Comparison of ENCODE assay signal across 1 cellular context in the genomic region with DNA sequence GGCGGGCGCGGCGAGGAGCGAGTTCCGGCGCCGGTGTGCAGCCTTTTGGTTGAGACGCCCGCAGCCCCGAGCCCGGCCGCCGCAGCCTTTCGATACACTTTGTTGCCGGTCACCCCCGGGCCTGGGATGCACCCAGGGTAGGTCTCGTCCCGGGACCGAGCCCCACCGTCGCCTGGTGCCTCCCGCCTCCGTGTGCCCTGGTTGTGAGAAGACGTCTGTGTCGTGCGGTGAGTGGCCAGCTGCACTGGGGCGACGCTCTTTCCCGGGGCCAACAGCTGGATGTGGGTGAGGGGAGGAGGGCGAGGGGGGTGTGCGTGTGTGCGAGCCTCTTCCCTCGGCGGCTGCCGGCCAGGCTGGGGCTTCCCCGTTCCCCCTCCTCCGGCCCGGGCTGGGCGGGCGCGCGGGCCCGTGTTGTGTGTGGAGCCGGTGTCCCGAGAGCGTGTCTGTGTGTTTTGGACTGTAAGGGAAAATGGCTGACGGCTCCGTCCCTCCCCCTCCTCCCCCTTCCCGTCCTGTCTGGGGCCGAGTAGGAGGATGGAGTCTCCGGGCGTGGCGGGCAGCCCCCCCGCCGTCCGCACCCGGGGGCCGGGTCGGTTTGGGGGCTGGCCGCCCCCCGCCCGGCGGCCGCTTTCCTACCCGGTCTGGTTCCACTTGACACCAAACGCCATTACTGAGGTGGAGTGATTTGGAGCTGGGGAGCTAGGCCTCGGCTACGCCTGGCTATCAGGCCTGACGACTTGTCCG.
TF ChIP-seq lines count a peak whose summit lies in the region.

No MANE protein-coding gene starts in this region.

TF ChIP-seq in GM12878, 131 proteins besides CTCF, POLR2A, EP300 and RAD21 (continued from another document and continues in another):
- TF ChIP-seq TAF1 (IDR thresholded peaks at IDR 0.05; ENCODE audit: borderline replicate concordance, low read depth, low read length) (peak; percentile 57), BACH1 (IDR thresholded peaks at IDR 0.05; ENCODE audit: borderline replicate concordance) (0 out of 2 replicates have a peak, but pooled peaks have one; percentile 67), NFXL1 (IDR thresholded peaks at IDR 0.05; ENCODE audit: borderline replicate concordance) (no peak), SMC3 (IDR thresholded peaks at IDR 0.05; ENCODE audit: borderline replicate concordance, low read length) (no peak), EZH2 (IDR thresholded peaks at IDR 0.05; ENCODE audit: borderline replicate concordance, control insufficient read depth, low read depth, low read length) (no peak), DPF2 (IDR thresholded peaks at IDR 0.05) (peak; percentile 35; the same call in 1 of the 2 replicates), ASH2L (IDR thresholded peaks at IDR 0.05; ENCODE audit: borderline replicate concordance, low read depth) (0 out of 2 replicates have a peak, but pooled peaks have one; percentile 13), CREB1 (IDR thresholded peaks at IDR 0.05; ENCODE audit: low read depth) (0 out of 2 replicates have a peak, but pooled peaks have one; percentile 3), TCF3 (IDR thresholded peaks at IDR 0.05; ENCODE audit: borderline replicate concordance, insufficient read depth, low read depth, low read length) (peak; percentile 91), WRNIP1 (IDR thresholded peaks at IDR 0.05; ENCODE audit: borderline replicate concordance, low read depth, low read length) (no peak), HDAC2 (IDR thresholded peaks at IDR 0.05) (no peak), GABPA (IDR thresholded peaks at IDR 0.05; ENCODE audit: low read depth) (no peak), NR2C2 (IDR thresholded peaks at IDR 0.05; ENCODE audit: borderline replicate concordance, control insufficient read depth, insufficient read length, low read depth) (no peak), SREBF1 (IDR thresholded peaks at IDR 0.05; ENCODE audit: low read length) (no peak), TCF12 (IDR thresholded peaks at IDR 0.05; ENCODE audit: low read depth, low read length) (peak; percentile 89), ZBED1 (IDR thresholded peaks at IDR 0.05; ENCODE audit: borderline replicate concordance) (no peak), POLR2AphosphoS5 (IDR thresholded peaks at IDR 0.05; ENCODE audit: low read length) (peak; percentile 63), LARP7 (IDR thresholded peaks at IDR 0.05) (peak; percentile 44), MYC (IDR thresholded peaks at IDR 0.05; ENCODE audit: insufficient read depth, insufficient read length, insufficient replicate concordance, low read length, severe bottlenecking) (no peak), RCOR1 (conservative IDR thresholded peaks at IDR 0.05; ENCODE audit: low read depth, low read length) (no peak), NBN (IDR thresholded peaks at IDR 0.05) (0 out of 2 replicates have a peak, but pooled peaks have one; percentile 16), CREM (IDR thresholded peaks at IDR 0.05; ENCODE audit: low read depth) (0 out of 2 replicates have a peak, but pooled peaks have one; percentile 4), BHLHE40 (IDR thresholded peaks at IDR 0.05; ENCODE audit: borderline replicate concordance in 1 of 2, low read depth in 2 of 2, low read length in 1 of 2) (0 out of 4 replicates have a peak, but pooled peaks of 1 of the 2 experiments have one; percentile 33), ZNF24 (IDR thresholded peaks at IDR 0.05) (no peak), GATAD2B (conservative IDR thresholded peaks at IDR 0.05; ENCODE audit: low read depth) (0 out of 2 replicates have a peak, but pooled peaks have one; percentile 34), CBFB (IDR thresholded peaks at IDR 0.05; ENCODE audit: low read depth) (no peak), NR2C1 (IDR thresholded peaks at IDR 0.05) (no peak), RUNX3 (IDR thresholded peaks at IDR 0.05; ENCODE audit: low read length) (peak; percentile 16; the same call in 1 of the 2 replicates), YY1 (IDR thresholded peaks at IDR 0.05; ENCODE audit: low read depth, low read length) (peak; percentile 91), CHD4 (IDR thresholded peaks at IDR 0.05) (no peak), MYB (IDR thresholded peaks at IDR 0.05; ENCODE audit: borderline replicate concordance, low read depth, low read length) (no peak)
- TF ChIP-seq, protein P1, sequence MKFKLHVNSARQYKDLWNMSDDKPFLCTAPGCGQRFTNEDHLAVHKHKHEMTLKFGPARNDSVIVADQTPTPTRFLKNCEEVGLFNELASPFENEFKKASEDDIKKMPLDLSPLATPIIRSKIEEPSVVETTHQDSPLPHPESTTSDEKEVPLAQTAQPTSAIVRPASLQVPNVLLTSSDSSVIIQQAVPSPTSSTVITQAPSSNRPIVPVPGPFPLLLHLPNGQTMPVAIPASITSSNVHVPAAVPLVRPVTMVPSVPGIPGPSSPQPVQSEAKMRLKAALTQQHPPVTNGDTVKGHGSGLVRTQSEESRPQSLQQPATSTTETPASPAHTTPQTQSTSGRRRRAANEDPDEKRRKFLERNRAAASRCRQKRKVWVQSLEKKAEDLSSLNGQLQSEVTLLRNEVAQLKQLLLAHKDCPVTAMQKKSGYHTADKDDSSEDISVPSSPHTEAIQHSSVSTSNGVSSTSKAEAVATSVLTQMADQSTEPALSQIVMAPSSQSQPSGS (IDR thresholded peaks at IDR 0.05; ENCODE audit: low read length): no peak
- TF ChIP-seq, protein P2, sequence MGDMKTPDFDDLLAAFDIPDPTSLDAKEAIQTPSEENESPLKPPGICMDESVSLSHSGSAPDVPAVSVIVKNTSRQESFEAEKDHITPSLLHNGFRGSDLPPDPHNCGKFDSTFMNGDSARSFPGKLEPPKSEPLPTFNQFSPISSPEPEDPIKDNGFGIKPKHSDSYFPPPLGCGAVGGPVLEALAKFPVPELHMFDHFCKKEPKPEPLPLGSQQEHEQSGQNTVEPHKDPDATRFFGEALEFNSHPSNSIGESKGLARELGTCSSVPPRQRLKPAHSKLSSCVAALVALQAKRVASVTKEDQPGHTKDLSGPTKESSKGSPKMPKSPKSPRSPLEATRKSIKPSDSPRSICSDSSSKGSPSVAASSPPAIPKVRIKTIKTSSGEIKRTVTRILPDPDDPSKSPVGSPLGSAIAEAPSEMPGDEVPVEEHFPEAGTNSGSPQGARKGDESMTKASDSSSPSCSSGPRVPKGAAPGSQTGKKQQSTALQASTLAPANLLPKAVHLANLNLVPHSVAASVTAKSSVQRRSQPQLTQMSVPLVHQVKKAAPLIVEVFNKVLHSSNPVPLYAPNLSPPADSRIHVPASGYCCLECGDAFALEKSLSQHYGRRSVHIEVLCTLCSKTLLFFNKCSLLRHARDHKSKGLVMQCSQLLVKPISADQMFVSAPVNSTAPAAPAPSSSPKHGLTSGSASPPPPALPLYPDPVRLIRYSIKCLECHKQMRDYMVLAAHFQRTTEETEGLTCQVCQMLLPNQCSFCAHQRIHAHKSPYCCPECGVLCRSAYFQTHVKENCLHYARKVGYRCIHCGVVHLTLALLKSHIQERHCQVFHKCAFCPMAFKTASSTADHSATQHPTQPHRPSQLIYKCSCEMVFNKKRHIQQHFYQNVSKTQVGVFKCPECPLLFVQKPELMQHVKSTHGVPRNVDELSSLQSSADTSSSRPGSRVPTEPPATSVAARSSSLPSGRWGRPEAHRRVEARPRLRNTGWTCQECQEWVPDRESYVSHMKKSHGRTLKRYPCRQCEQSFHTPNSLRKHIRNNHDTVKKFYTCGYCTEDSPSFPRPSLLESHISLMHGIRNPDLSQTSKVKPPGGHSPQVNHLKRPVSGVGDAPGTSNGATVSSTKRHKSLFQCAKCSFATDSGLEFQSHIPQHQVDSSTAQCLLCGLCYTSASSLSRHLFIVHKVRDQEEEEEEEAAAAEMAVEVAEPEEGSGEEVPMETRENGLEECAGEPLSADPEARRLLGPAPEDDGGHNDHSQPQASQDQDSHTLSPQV (IDR thresholded peaks at IDR 0.05): no peak
- TF ChIP-seq, protein P3, sequence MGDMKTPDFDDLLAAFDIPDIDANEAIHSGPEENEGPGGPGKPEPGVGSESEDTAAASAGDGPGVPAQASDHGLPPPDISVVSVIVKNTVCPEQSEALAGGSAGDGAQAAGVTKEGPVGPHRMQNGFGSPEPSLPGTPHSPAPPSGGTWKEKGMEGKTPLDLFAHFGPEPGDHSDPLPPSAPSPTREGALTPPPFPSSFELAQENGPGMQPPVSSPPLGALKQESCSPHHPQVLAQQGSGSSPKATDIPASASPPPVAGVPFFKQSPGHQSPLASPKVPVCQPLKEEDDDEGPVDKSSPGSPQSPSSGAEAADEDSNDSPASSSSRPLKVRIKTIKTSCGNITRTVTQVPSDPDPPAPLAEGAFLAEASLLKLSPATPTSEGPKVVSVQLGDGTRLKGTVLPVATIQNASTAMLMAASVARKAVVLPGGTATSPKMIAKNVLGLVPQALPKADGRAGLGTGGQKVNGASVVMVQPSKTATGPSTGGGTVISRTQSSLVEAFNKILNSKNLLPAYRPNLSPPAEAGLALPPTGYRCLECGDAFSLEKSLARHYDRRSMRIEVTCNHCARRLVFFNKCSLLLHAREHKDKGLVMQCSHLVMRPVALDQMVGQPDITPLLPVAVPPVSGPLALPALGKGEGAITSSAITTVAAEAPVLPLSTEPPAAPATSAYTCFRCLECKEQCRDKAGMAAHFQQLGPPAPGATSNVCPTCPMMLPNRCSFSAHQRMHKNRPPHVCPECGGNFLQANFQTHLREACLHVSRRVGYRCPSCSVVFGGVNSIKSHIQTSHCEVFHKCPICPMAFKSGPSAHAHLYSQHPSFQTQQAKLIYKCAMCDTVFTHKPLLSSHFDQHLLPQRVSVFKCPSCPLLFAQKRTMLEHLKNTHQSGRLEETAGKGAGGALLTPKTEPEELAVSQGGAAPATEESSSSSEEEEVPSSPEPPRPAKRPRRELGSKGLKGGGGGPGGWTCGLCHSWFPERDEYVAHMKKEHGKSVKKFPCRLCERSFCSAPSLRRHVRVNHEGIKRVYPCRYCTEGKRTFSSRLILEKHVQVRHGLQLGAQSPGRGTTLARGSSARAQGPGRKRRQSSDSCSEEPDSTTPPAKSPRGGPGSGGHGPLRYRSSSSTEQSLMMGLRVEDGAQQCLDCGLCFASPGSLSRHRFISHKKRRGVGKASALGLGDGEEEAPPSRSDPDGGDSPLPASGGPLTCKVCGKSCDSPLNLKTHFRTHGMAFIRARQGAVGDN (IDR thresholded peaks at IDR 0.05): peak; percentile 22; the same call in 1 of the 2 replicates
- TF ChIP-seq, protein P4, sequence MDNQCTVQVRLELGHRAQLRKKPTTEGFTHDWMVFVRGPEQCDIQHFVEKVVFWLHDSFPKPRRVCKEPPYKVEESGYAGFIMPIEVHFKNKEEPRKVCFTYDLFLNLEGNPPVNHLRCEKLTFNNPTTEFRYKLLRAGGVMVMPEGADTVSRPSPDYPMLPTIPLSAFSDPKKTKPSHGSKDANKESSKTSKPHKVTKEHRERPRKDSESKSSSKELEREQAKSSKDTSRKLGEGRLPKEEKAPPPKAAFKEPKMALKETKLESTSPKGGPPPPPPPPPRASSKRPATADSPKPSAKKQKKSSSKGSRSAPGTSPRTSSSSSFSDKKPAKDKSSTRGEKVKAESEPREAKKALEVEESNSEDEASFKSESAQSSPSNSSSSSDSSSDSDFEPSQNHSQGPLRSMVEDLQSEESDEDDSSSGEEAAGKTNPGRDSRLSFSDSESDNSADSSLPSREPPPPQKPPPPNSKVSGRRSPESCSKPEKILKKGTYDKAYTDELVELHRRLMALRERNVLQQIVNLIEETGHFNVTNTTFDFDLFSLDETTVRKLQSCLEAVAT (IDR thresholded peaks at IDR 0.05): peak; percentile 33; the same call in 1 of the 2 replicates
- TF ChIP-seq, protein P5, sequence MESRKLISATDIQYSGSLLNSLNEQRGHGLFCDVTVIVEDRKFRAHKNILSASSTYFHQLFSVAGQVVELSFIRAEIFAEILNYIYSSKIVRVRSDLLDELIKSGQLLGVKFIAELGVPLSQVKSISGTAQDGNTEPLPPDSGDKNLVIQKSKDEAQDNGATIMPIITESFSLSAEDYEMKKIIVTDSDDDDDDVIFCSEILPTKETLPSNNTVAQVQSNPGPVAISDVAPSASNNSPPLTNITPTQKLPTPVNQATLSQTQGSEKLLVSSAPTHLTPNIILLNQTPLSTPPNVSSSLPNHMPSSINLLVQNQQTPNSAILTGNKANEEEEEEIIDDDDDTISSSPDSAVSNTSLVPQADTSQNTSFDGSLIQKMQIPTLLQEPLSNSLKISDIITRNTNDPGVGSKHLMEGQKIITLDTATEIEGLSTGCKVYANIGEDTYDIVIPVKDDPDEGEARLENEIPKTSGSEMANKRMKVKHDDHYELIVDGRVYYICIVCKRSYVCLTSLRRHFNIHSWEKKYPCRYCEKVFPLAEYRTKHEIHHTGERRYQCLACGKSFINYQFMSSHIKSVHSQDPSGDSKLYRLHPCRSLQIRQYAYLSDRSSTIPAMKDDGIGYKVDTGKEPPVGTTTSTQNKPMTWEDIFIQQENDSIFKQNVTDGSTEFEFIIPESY (IDR thresholded peaks at IDR 0.05): no peak
- TF ChIP-seq, protein P6, sequence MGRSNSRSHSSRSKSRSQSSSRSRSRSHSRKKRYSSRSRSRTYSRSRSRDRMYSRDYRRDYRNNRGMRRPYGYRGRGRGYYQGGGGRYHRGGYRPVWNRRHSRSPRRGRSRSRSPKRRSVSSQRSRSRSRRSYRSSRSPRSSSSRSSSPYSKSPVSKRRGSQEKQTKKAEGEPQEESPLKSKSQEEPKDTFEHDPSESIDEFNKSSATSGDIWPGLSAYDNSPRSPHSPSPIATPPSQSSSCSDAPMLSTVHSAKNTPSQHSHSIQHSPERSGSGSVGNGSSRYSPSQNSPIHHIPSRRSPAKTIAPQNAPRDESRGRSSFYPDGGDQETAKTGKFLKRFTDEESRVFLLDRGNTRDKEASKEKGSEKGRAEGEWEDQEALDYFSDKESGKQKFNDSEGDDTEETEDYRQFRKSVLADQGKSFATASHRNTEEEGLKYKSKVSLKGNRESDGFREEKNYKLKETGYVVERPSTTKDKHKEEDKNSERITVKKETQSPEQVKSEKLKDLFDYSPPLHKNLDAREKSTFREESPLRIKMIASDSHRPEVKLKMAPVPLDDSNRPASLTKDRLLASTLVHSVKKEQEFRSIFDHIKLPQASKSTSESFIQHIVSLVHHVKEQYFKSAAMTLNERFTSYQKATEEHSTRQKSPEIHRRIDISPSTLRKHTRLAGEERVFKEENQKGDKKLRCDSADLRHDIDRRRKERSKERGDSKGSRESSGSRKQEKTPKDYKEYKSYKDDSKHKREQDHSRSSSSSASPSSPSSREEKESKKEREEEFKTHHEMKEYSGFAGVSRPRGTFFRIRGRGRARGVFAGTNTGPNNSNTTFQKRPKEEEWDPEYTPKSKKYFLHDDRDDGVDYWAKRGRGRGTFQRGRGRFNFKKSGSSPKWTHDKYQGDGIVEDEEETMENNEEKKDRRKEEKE (IDR thresholded peaks at IDR 0.05): no peak
- TF ChIP-seq, protein P7, sequence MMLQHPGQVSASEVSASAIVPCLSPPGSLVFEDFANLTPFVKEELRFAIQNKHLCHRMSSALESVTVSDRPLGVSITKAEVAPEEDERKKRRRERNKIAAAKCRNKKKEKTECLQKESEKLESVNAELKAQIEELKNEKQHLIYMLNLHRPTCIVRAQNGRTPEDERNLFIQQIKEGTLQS (IDR thresholded peaks at IDR 0.05; ENCODE audit: borderline replicate concordance, extremely low read depth, low read depth, low read length): no peak
- TF ChIP-seq, protein P8, sequence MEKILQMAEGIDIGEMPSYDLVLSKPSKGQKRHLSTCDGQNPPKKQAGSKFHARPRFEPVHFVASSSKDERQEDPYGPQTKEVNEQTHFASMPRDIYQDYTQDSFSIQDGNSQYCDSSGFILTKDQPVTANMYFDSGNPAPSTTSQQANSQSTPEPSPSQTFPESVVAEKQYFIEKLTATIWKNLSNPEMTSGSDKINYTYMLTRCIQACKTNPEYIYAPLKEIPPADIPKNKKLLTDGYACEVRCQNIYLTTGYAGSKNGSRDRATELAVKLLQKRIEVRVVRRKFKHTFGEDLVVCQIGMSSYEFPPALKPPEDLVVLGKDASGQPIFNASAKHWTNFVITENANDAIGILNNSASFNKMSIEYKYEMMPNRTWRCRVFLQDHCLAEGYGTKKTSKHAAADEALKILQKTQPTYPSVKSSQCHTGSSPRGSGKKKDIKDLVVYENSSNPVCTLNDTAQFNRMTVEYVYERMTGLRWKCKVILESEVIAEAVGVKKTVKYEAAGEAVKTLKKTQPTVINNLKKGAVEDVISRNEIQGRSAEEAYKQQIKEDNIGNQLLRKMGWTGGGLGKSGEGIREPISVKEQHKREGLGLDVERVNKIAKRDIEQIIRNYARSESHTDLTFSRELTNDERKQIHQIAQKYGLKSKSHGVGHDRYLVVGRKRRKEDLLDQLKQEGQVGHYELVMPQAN (conservative IDR thresholded peaks at IDR 0.05): peak; percentile 48; the same call in 1 of the 2 replicates
